ENCODE assay signal across 24 cellular contexts in genomic region chr18:34658101-34658500, GRCh38. TPM values are rescaled to one million over a fixed set of nuclear protein-coding genes. Genes with fewer than 3 reads are reported as not detected.
DNase-seq lines count a peak whose midpoint lies in the region; ATAC-seq and TF ChIP-seq lines count a peak whose summit lies in the region.
"Had no signal": no experiment of that assay in that cellular context is flagged by ENCODE, and none has a peak within 500 bp of the region (broad histone marks: within the 10 kb centered on the region; RNA-seq: fewer than 3 reads in every experiment).

No MANE protein-coding gene starts in this region.

- H3F3A ChIP-seq in neural progenitor cell (ENCODE audit: low read depth), result peaks cover 9% of the 10 kb centered on the region

- WGBS in spleen, 5 donors, result 84 to 95% (median 90%) methylated on average over 4 of the region's 4 CpGs

- no peak overlapping the region for H3K4me3 Mint-ChIP-seq in neural progenitor cell
- H3K4me3 Mint-ChIP-seq: activated B cell treated with CpG ODN at 0.5 μM for 24 hours; activated naive CD4-positive, alpha-beta T cell treated with anti-CD3 and anti-CD28 coated beads, Interleukin-2, amount 50 U/mL, for 24 hours; nephron progenitor cell had no signal

- peak overlapping the region; percentile 38 for H3K27ac Mint-ChIP-seq in neural progenitor cell
- H3K27ac Mint-ChIP-seq: activated B cell treated with CpG ODN at 0.5 μM for 24 hours; activated naive CD4-positive, alpha-beta T cell treated with anti-CD3 and anti-CD28 coated beads, Interleukin-2, amount 50 U/mL, for 24 hours; nephron progenitor cell had no signal

- H3K9me3 ChIP-seq in HUES6 (ENCODE audit: control insufficient read depth, insufficient read depth, low read depth, low read length) (no peaks in the 10 kb centered on the region), neural progenitor cell (ENCODE audit: low read depth) (no peaks in the 10 kb centered on the region), subcutaneous abdominal adipose tissue (ENCODE audit: control insufficient read depth in 5 of 5, low read length in 5 of 5) (no peaks in the 10 kb centered on the region), spleen (no peaks in the 10 kb centered on the region)
- H3K9me3 ChIP-seq: prostate gland, suprapubic skin, vagina had no signal

- H3K4me1 ChIP-seq in HUES6 (ENCODE audit: control insufficient read depth, insufficient read depth, low read length) (peaks cover 69% of the 10 kb centered on the region), neural progenitor cell (peaks cover 37% of the 10 kb centered on the region), subcutaneous abdominal adipose tissue (ENCODE audit: control insufficient read depth in 5 of 5, insufficient read depth in 5 of 5, low read length in 5 of 5) (peaks cover 0 to 23% (median 12%) of the 10 kb centered on the region in 5 donors), spleen (peaks cover 0 to 14% (median 5%) of the 10 kb centered on the region in 6 donors)
- H3K4me1 ChIP-seq: prostate gland, vagina had no signal

- H3K36me3 ChIP-seq in HUES6 (ENCODE audit: control insufficient read depth, insufficient read depth, low read length), result no peaks in the 10 kb centered on the region
- no peaks in the 10 kb centered on the region for H3K36me3 ChIP-seq in neural progenitor cell
- no peaks in the 10 kb centered on the region for H3K36me3 ChIP-seq in subcutaneous abdominal adipose tissue (ENCODE audit: control insufficient read depth in 5 of 5, insufficient read depth in 5 of 5, low read length in 5 of 5)
- H3K36me3 ChIP-seq in spleen, result no peaks in the 10 kb centered on the region
- H3K36me3 ChIP-seq: prostate gland, suprapubic skin, vagina had no signal

- no peak overlapping the region for H3K4me3 ChIP-seq in HUES6 (ENCODE audit: low read depth, low read length)
- no peak overlapping the region for H3K4me3 ChIP-seq in coronary artery
- no peak overlapping the region for H3K4me3 ChIP-seq in neural progenitor cell
- no peak overlapping the region for H3K4me3 ChIP-seq in subcutaneous abdominal adipose tissue (ENCODE audit: low read depth in 1 of 5, low read length in 5 of 5)
- H3K4me3 ChIP-seq in spleen, result no peak overlapping the region
- H3K4me3 ChIP-seq: prostate gland, skin epidermis, suprapubic skin, vagina had no signal

- peaks cover 35% of the 10 kb centered on the region for H3K4me1 Mint-ChIP-seq in neural progenitor cell
- H3K4me1 Mint-ChIP-seq: activated B cell treated with CpG ODN at 0.5 μM for 24 hours; activated naive CD4-positive, alpha-beta T cell treated with anti-CD3 and anti-CD28 coated beads, Interleukin-2, amount 50 U/mL, for 24 hours had no signal

- no peak for ATAC-seq in GM19328 (IDR thresholded peaks at IDR 0.05; ENCODE audit: unreplicated experiment)
- ATAC-seq in GM18502 (IDR thresholded peaks at IDR 0.05; ENCODE audit: poor library complexity, unreplicated experiment), result no peak
- ATAC-seq: left lobe of liver, PC-3 had no signal

- no peaks in the 10 kb centered on the region for H3K27me3 ChIP-seq in HUES6 (ENCODE audit: control insufficient read depth, insufficient read depth, low read length)
- H3K27me3 ChIP-seq in neural progenitor cell, result no peaks in the 10 kb centered on the region
- H3K27me3 ChIP-seq in subcutaneous abdominal adipose tissue (ENCODE audit: control insufficient read depth in 5 of 5, insufficient read depth in 4 of 5, low read length in 5 of 5), result no peaks in the 10 kb centered on the region
- no peaks in the 10 kb centered on the region for H3K27me3 ChIP-seq in spleen (replicated peaks in 1 of 7)
- H3K27me3 ChIP-seq: suprapubic skin, vagina had no signal

- TF ChIP-seq CTCF in coronary artery (IDR thresholded peaks at IDR 0.05), result no peak
- no peak for TF ChIP-seq CTCF in neural progenitor cell (IDR thresholded peaks at IDR 0.05)
- TF ChIP-seq CTCF in spleen (IDR thresholded peaks at IDR 0.05 in 8 of 11, conservative IDR thresholded peaks at IDR 0.05 in 3 of 11), result no peak

- no peaks in the 10 kb centered on the region for H3K9me3 Mint-ChIP-seq in neural progenitor cell
- H3K9me3 Mint-ChIP-seq: activated B cell treated with CpG ODN at 0.5 μM for 24 hours; activated naive CD4-positive, alpha-beta T cell treated with anti-CD3 and anti-CD28 coated beads, Interleukin-2, amount 50 U/mL, for 24 hours; nephron progenitor cell had no signal

- no peak for DNase-seq in coronary artery (ENCODE audit: low spot score)
- no peak for DNase-seq in neural progenitor cell (ENCODE audit: low spot score)
- no peak for DNase-seq in spleen
- DNase-seq: activated B cell treated with CpG ODN at 0.5 μM for 24 hours; anterior cingulate cortex; central memory CD4-positive, alpha-beta T cell; EL; KBM-7; NCI-H1436 treated with DMSO at 0.1 percent for 48 hours; NCI-H2107; nephron progenitor cell; PC-3; SHP77 had no signal

- no peaks in the 10 kb centered on the region for H3K36me3 Mint-ChIP-seq in neural progenitor cell
- H3K36me3 Mint-ChIP-seq: activated naive CD4-positive, alpha-beta T cell treated with anti-CD3 and anti-CD28 coated beads, Interleukin-2, amount 50 U/mL, for 24 hours had no signal

- no peak overlapping the region for H3K4me2 ChIP-seq in neural progenitor cell

- peak overlapping the region; percentile 88 for H2AFZ ChIP-seq in neural progenitor cell (replicated peaks)

- no peaks in the 10 kb centered on the region for H3K79me2 ChIP-seq in neural progenitor cell (ENCODE audit: low read depth)

- no peak for TF ChIP-seq POLR2A in spleen (IDR thresholded peaks at IDR 0.05)

- no peaks in the 10 kb centered on the region for H4K20me1 ChIP-seq in neural progenitor cell (ENCODE audit: low read depth)

- intact Hi-C loops in spleen (cut with DNase I; ENCODE audit: low total_unique reads), result no loop called here

- H3K9ac ChIP-seq in HUES6 (ENCODE audit: low read length), result peak overlapping the region; percentile 69
- H3K9ac ChIP-seq in neural progenitor cell, result no peak overlapping the region
- no peak overlapping the region for H3K9ac ChIP-seq in subcutaneous abdominal adipose tissue (ENCODE audit: low read length in 5 of 5)

- no peaks in the 10 kb centered on the region for H3K27me3 Mint-ChIP-seq in neural progenitor cell (ENCODE audit: insufficient read depth, low read depth)

- H3K27ac ChIP-seq in HUES6 (ENCODE audit: low read depth, low read length) (peak overlapping the region; percentile 94), coronary artery (peak overlapping the region; percentile 73 to 85), neural progenitor cell (no peak overlapping the region), subcutaneous abdominal adipose tissue (ENCODE audit: low read depth, low read length) (peak overlapping the region; percentile 77), spleen (no peak overlapping the region)
- H3K27ac ChIP-seq: C4-2B, skin epidermis, suprapubic skin, vagina had no signal

RNA-seq across cellular contexts. Expression of gene DTNA, which starts 52.0 kb away (rescaled TPM):
- total RNA-seq in neural progenitor cell (ENCODE audit: low replicate concordance) (10.0 and 15.0 TPM in 2 replicates), spleen (10 to 100 TPM in 6 of 7 donors, 1 to 10 TPM in 1; 7.7 to 29.2 (median 20.8) TPM)
- 1 to 10 TPM; 3.0 to 8.3 (median 3.9) TPM for polyA plus RNA-seq in spleen
- total RNA-seq: activated B cell treated with CpG ODN at 0.5 μM for 24 hours had no signal

Comparison
In these comparisons a context has a peak if more than half of its experiments do, and no peak if none do; other contexts are left out.
1. H3K27ac ChIP-seq: peak in HUES6 (single experiment), coronary artery (2 of 2) and subcutaneous abdominal adipose tissue (single experiment); none in neural progenitor cell (single experiment) and spleen (0 of 8).